ENCODE assay signal across 21 cellular contexts in the genomic region with DNA sequence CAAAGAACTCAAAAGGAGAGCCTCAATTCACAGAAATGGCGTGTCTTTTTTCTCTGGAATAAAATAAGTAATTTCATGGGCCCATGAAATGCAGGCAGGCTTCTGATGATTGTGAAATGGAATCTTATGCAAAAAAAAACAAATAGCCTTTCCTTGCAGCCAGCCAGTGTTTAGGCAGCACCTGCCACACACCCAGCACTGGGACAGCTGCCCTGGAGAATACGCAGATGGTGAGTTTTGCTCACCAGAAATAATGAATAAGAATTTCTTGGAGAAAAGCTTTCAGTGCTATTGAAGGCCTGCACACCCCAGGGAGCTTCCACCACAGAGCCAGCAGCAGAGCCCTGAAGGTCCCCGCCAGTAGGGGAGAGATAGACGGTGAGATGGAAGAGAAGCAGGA.
DNase-seq lines count a peak whose midpoint lies in the region; TF ChIP-seq lines count a peak whose summit lies in the region.
"Had no signal": no experiment of that assay in that cellular context is flagged by ENCODE, and none has a peak within 500 bp of the region (broad histone marks: within the 10 kb centered on the region; RNA-seq: fewer than 3 reads in every experiment).

No MANE protein-coding gene starts in this region.

- peaks cover 3 to 17% (median 15%) of the 10 kb centered on the region in 5 donors for H3K4me1 ChIP-seq in subcutaneous abdominal adipose tissue (ENCODE audit: control insufficient read depth in 5 of 5, insufficient read depth in 5 of 5, low read length in 5 of 5)
- H3K4me1 ChIP-seq: lower lobe of right lung, parathyroid adenoma had no signal

- H3K36me3 ChIP-seq in subcutaneous abdominal adipose tissue (ENCODE audit: control insufficient read depth in 5 of 5, insufficient read depth in 5 of 5, low read length in 5 of 5) = no peaks in the 10 kb centered on the region
- H3K36me3 ChIP-seq: lower lobe of right lung, suprapubic skin had no signal

- TF ChIP-seq CTCF in fibroblast of mammary gland (conservative IDR thresholded peaks at IDR 0.05; ENCODE audit: control insufficient read depth, insufficient read depth, low read depth, low read length) (no peak), GM20000 (IDR thresholded peaks at IDR 0.05; ENCODE audit: extremely low read depth, missing control alignments) (no peak)

- no peak overlapping the region for H3K4me3 ChIP-seq in fibroblast of mammary gland (ENCODE audit: control insufficient read depth, low read depth, low read length)
- no peak overlapping the region for H3K4me3 ChIP-seq in subcutaneous abdominal adipose tissue (ENCODE audit: low read depth in 1 of 5, low read length in 5 of 5)
- H3K4me3 ChIP-seq: lower lobe of right lung, suprapubic skin had no signal

- DNase-seq in NCI-H146 (lab: John Stamatoyannopoulos, UW) (peak; percentile 47), NCI-H146 treated with DMSO at 0.1 percent for 48 hours (lab: John Stamatoyannopoulos, UW; ENCODE audit: unreplicated experiment) (no peak), amniotic epithelial cell (ENCODE audit: low read depth) (peak; percentile 19), fibroblast of mammary gland (ENCODE audit: low read depth) (peak; percentile 44), NCI-H774 (lab: John Stamatoyannopoulos, UW) (no peak), NCI-H510A (lab: John Stamatoyannopoulos, UW) (no peak), GM20000 (ENCODE audit: low spot score) (no peak)
- DNase-seq: 8988T; activated CD4-positive, alpha-beta T cell treated with anti-CD3 and anti-CD28 coated beads, Interleukin-2, amount 50 U/mL, for 1 hour; activated naive CD4-positive, alpha-beta T cell; activated T-cell treated with anti-CD3 and anti-CD28 coated beads for 4 hours; CD4-positive, CD25-positive, alpha-beta regulatory T cell; DND-41; GOT3; lower lobe of right lung; stimulated activated CD4-positive, alpha-beta T cell treated with anti-CD3 and anti-CD28 coated beads, Interleukin-4, amount 100 ng/mL, for 1 hour; T-helper 1 cell had no signal

- peaks cover 2 to 6% (median 5%) of the 10 kb centered on the region in 5 donors for H3K9me3 ChIP-seq in subcutaneous abdominal adipose tissue (ENCODE audit: control insufficient read depth in 5 of 5, low read length in 5 of 5)
- H3K9me3 ChIP-seq: lower lobe of right lung, suprapubic skin had no signal

- no peak overlapping the region for H3K9ac ChIP-seq in subcutaneous abdominal adipose tissue (ENCODE audit: low read length in 5 of 5)
- H3K9ac ChIP-seq: parathyroid adenoma had no signal

- peak overlapping the region; percentile 65 for H3K27ac ChIP-seq in subcutaneous abdominal adipose tissue (ENCODE audit: low read depth, low read length)
- H3K27ac ChIP-seq: epithelial cell of prostate, lower lobe of right lung, parathyroid adenoma, suprapubic skin had no signal

- no peaks in the 10 kb centered on the region for H3K27me3 ChIP-seq in subcutaneous abdominal adipose tissue (ENCODE audit: control insufficient read depth in 5 of 5, insufficient read depth in 4 of 5, low read length in 5 of 5)
- H3K27me3 ChIP-seq: suprapubic skin had no signal

Comparison
In these comparisons a context has a peak if more than half of its experiments do, and no peak if none do; other contexts are left out.
1. DNase-seq: peak in NCI-H146 (single experiment), amniotic epithelial cell (single experiment) and fibroblast of mammary gland (single experiment); none in NCI-H146 treated with DMSO at 0.1 percent for 48 hours (single experiment), NCI-H774 (single experiment), NCI-H510A (single experiment) and GM20000 (single experiment).